In genomic region chr9:91166796-91167366, GRCh38 we compare ENCODE assay signal across 15 cellular contexts.
DNase-seq lines count a peak whose midpoint lies in the region; ATAC-seq and TF ChIP-seq lines count a peak whose summit lies in the region.
"Had no signal": no experiment of that assay in that cellular context is flagged by ENCODE, and none has a peak within 500 bp of the region (broad histone marks: within the 10 kb centered on the region; RNA-seq: fewer than 3 reads in every experiment).

No MANE protein-coding gene starts in this region.

- H3K27ac ChIP-seq in HEK293 (ENCODE audit: extremely low read depth, low read depth, low read length) (no peak overlapping the region), brain microvascular endothelial cell (no peak overlapping the region)
- H3K27ac ChIP-seq: HL-60 had no signal

- H3K4me1 ChIP-seq in HEK293 (ENCODE audit: control insufficient read depth, insufficient read depth, low read length): no peaks in the 10 kb centered on the region; the same call in 1 of the 2 replicates

- DNase-seq in EH (ENCODE audit: low read depth): peak; percentile 68
- peak; percentile 40 for DNase-seq in brain microvascular endothelial cell
- peak; percentile 36 for DNase-seq in non-pigmented ciliary epithelial cell (ENCODE audit: low read depth)
- DNase-seq in anterior cingulate cortex (lab: John Stamatoyannopoulos, UW): no peak
- DNase-seq in HPDE6-E6E7 (ENCODE audit: extremely low spot score): no peak
- DNase-seq: CD8-positive, alpha-beta memory T cell; cortex of kidney; midbrain; NCI-H2107; NCI-H526; SIG-M5; stimulated activated naive CD4-positive, alpha-beta T cell had no signal

- ATAC-seq in GM19455 (IDR thresholded peaks at IDR 0.05; ENCODE audit: unreplicated experiment): no peak

- no peaks in the 10 kb centered on the region for H3K27me3 ChIP-seq in brain microvascular endothelial cell (replicated peaks)

- no peak overlapping the region for H3K4me3 ChIP-seq in HEK293 (ENCODE audit: low read depth, low read length)
- H3K4me3 ChIP-seq in brain microvascular endothelial cell (ENCODE audit: low read depth, low read length): no peak overlapping the region

- in situ Hi-C loops in brain microvascular endothelial cell (cut with HindIII; ENCODE audit: low pct_ligation_motif_present, low sequenced_read_pairs): no loop called here

- TF ChIP-seq CTCF in HEK293 (tag by site-specific recombination; IDR thresholded peaks at IDR 0.05): no peak
- no peak for TF ChIP-seq CTCF in brain microvascular endothelial cell (IDR thresholded peaks at IDR 0.05; ENCODE audit: low read depth, low read length, missing control alignments)

- CTCF ChIA-PET in HEK293 (lab: Yijun Ruan, JAX): interaction anchor here (0.7 to 1.0 kb wide), 2 partner anchors 27 to 38 kb away, joined by 3 to 5 read pairs; no protein-coding TSS in a partner anchor

- POLR2A ChIA-PET in HEK293 (lab: Yijun Ruan, JAX): no interaction called here

- no peaks in the 10 kb centered on the region for H3K9me3 ChIP-seq in HEK293 (ENCODE audit: control insufficient read depth, insufficient read depth, low read depth, low read length)

- H3K36me3 ChIP-seq in HEK293 (ENCODE audit: control insufficient read depth in 2 of 2, insufficient read depth in 1 of 2, low read length in 2 of 2): no peaks in the 10 kb centered on the region
- H3K36me3 ChIP-seq in brain microvascular endothelial cell (replicated peaks): no peaks in the 10 kb centered on the region

TF ChIP-seq in HEK293, 187 proteins besides CTCF, POLR2A, EP300 and RAD21:
- no peak for TF ChIP-seq BCL11A (tag by site-specific recombination; IDR thresholded peaks at IDR 0.05; ENCODE audit: low read depth)
- TF ChIP-seq ZNF692 (tag by site-specific recombination; IDR thresholded peaks at IDR 0.05): 0 out of 2 replicates have a peak, but pooled peaks have one; percentile 26
- TF ChIP-seq ZNF549 (tag by site-specific recombination; IDR thresholded peaks at IDR 0.05): no peak
- TF ChIP-seq ZNF580 (tag by site-specific recombination; IDR thresholded peaks at IDR 0.05): no peak
TF ChIP-seq in HEK293: peak in this region for 1.

Comparison
In these comparisons a context has a peak if more than half of its experiments do, and no peak if none do; other contexts are left out.
1. DNase-seq: peak in EH (single experiment), brain microvascular endothelial cell (single experiment) and non-pigmented ciliary epithelial cell (single experiment); none in anterior cingulate cortex (0 of 58) and HPDE6-E6E7 (single experiment).